In genomic region chr18:31424383-31424988, GRCh38 we compare ENCODE assay signal across 8 cellular contexts. TPM values are rescaled to one million over a fixed set of nuclear protein-coding genes. Genes with fewer than 3 reads are reported as not detected.
DNase-seq lines count a peak whose midpoint lies in the region; ATAC-seq and TF ChIP-seq lines count a peak whose summit lies in the region.

No MANE protein-coding gene starts in this region.

- H3K36me3 Mint-ChIP-seq in activated CD8-positive, alpha-beta T cell treated with anti-CD3 and anti-CD28 coated beads for 36 hours (ENCODE audit: low read depth), result no peaks in the 10 kb centered on the region
- H3K36me3 Mint-ChIP-seq in activated CD8-positive, alpha-beta T cell treated with anti-CD3 and anti-CD28 coated beads, Interleukin-2, amount 10 ng/mL, durations not matched to agents 7 days and 5 days (ENCODE audit: low read depth), result no peaks in the 10 kb centered on the region

- H3K27me3 Mint-ChIP-seq in activated CD8-positive, alpha-beta T cell treated with anti-CD3 and anti-CD28 coated beads for 36 hours, result no peaks in the 10 kb centered on the region
- H3K27me3 Mint-ChIP-seq in activated CD8-positive, alpha-beta T cell treated with anti-CD3 and anti-CD28 coated beads, Interleukin-2, amount 10 ng/mL, durations not matched to agents 7 days and 5 days (ENCODE audit: low read depth), result no peaks in the 10 kb centered on the region

- peak; percentile 30 for ATAC-seq in activated CD8-positive, alpha-beta T cell treated with anti-CD3 and anti-CD28 coated beads for 36 hours
- ATAC-seq in activated CD8-positive, alpha-beta T cell treated with anti-CD3 and anti-CD28 coated beads, Interleukin-2, amount 10 ng/mL, durations not matched to agents 7 days and 5 days, result no peak
- ATAC-seq in HG02610 (IDR thresholded peaks at IDR 0.05; ENCODE audit: unreplicated experiment) (peak; percentile 71), esophagus mucosa (peak; percentile 34), HG02840 (IDR thresholded peaks at IDR 0.05; ENCODE audit: low FRiP score, unreplicated experiment) (no peak), GM18873 (IDR thresholded peaks at IDR 0.05; ENCODE audit: low FRiP score, unreplicated experiment) (no peak)
- no peak for ATAC-seq in stimulated activated naive CD8-positive, alpha-beta T cell treated with anti-CD3 and anti-CD28 coated beads, Interleukin-15, Interleukin-2, amounts not matched to agents 100 U/mL and 50 U/mL, for 24 hours

- CTCF ChIA-PET in activated CD8-positive, alpha-beta T cell treated with anti-CD3 and anti-CD28 coated beads for 36 hours (lab: Charles Lee), result interaction anchor here (0.6 to 1.5 kb wide), 7 partner anchors 13 to 139 kb away, joined by 3 to 5 read pairs (median 3); no protein-coding TSS in a partner anchor
- CTCF ChIA-PET in activated CD8-positive, alpha-beta T cell treated with anti-CD3 and anti-CD28 coated beads, Interleukin-2, amount 10 ng/mL, durations not matched to agents 7 days and 5 days (lab: Charles Lee), result interaction anchor here (0.7 to 1.8 kb wide), 4 partner anchors 10 to 299 kb away, joined by 3 to 5 read pairs (median 3); no protein-coding TSS in a partner anchor

- H3K27ac Mint-ChIP-seq in activated CD8-positive, alpha-beta T cell treated with anti-CD3 and anti-CD28 coated beads for 36 hours, result no peak overlapping the region
- H3K27ac Mint-ChIP-seq in activated CD8-positive, alpha-beta T cell treated with anti-CD3 and anti-CD28 coated beads, Interleukin-2, amount 10 ng/mL, durations not matched to agents 7 days and 5 days, result no peak overlapping the region

- H3K4me1 Mint-ChIP-seq in activated CD8-positive, alpha-beta T cell treated with anti-CD3 and anti-CD28 coated beads for 36 hours (ENCODE audit: low read depth), result no peaks in the 10 kb centered on the region
- H3K4me1 Mint-ChIP-seq in activated CD8-positive, alpha-beta T cell treated with anti-CD3 and anti-CD28 coated beads, Interleukin-2, amount 10 ng/mL, durations not matched to agents 7 days and 5 days (ENCODE audit: low read depth), result no peaks in the 10 kb centered on the region

- intact Hi-C loops in activated CD8-positive, alpha-beta T cell treated with anti-CD3 and anti-CD28 coated beads for 36 hours (cut with micrococcal nuclease), result no loop called here

- H3K4me3 Mint-ChIP-seq in activated CD8-positive, alpha-beta T cell treated with anti-CD3 and anti-CD28 coated beads for 36 hours, result no peak overlapping the region
- H3K4me3 Mint-ChIP-seq in activated CD8-positive, alpha-beta T cell treated with anti-CD3 and anti-CD28 coated beads, Interleukin-2, amount 10 ng/mL, durations not matched to agents 7 days and 5 days, result no peak overlapping the region

- TF ChIP-seq CTCF in activated CD8-positive, alpha-beta T cell treated with anti-CD3 and anti-CD28 coated beads for 36 hours (IDR thresholded peaks at IDR 0.05), result peak; percentile 59

- DNase-seq in activated CD8-positive, alpha-beta T cell treated with anti-CD3 and anti-CD28 coated beads for 36 hours, result peak; percentile 41
- DNase-seq in activated CD8-positive, alpha-beta T cell treated with anti-CD3 and anti-CD28 coated beads, Interleukin-2, amount 10 ng/mL, durations not matched to agents 7 days and 5 days, result no peak
- DNase-seq in NCI-H82 treated with DMSO at 0.1 percent for 48 hours (lab: John Stamatoyannopoulos, UW; ENCODE audit: unreplicated experiment), result peak; percentile 34
- peak; percentile 14 for DNase-seq in stimulated activated naive CD8-positive, alpha-beta T cell treated with anti-CD3 and anti-CD28 coated beads, Interleukin-15, Interleukin-2, amounts not matched to agents 100 U/mL and 50 U/mL, for 24 hours

- POLR2A ChIA-PET in activated CD8-positive, alpha-beta T cell treated with anti-CD3 and anti-CD28 coated beads for 36 hours (lab: Charles Lee), result no interaction called here
- POLR2A ChIA-PET in activated CD8-positive, alpha-beta T cell treated with anti-CD3 and anti-CD28 coated beads, Interleukin-2, amount 10 ng/mL, durations not matched to agents 7 days and 5 days (lab: Charles Lee), result no interaction called here

- peaks cover 2% of the 10 kb centered on the region for H3K9me3 Mint-ChIP-seq in activated CD8-positive, alpha-beta T cell treated with anti-CD3 and anti-CD28 coated beads for 36 hours
- peaks cover 3% of the 10 kb centered on the region for H3K9me3 Mint-ChIP-seq in activated CD8-positive, alpha-beta T cell treated with anti-CD3 and anti-CD28 coated beads, Interleukin-2, amount 10 ng/mL, durations not matched to agents 7 days and 5 days (ENCODE audit: insufficient read depth)

RNA-seq across cellular contexts. Expression of gene DSG3, which starts 23.1 kb away (rescaled TPM):
- total RNA-seq in activated CD8-positive, alpha-beta T cell treated with anti-CD3 and anti-CD28 coated beads for 36 hours, result not detected
- total RNA-seq in activated CD8-positive, alpha-beta T cell treated with anti-CD3 and anti-CD28 coated beads, Interleukin-2, amount 10 ng/mL, durations not matched to agents 7 days and 5 days, result not detected
- total RNA-seq in esophagus mucosa, result 775 TPM

RNA-seq across cellular contexts. Expression of gene DSG4, which starts 47.9 kb away (rescaled TPM):
- total RNA-seq in activated CD8-positive, alpha-beta T cell treated with anti-CD3 and anti-CD28 coated beads for 36 hours, result not detected
- not detected for total RNA-seq in activated CD8-positive, alpha-beta T cell treated with anti-CD3 and anti-CD28 coated beads, Interleukin-2, amount 10 ng/mL, durations not matched to agents 7 days and 5 days
- total RNA-seq in esophagus mucosa, result not detected

Comparison
In these comparisons a context has a peak if more than half of its experiments do, and no peak if none do; other contexts are left out.
1. ATAC-seq: peak in activated CD8-positive, alpha-beta T cell treated with anti-CD3 and anti-CD28 coated beads for 36 hours (single experiment), HG02610 (single experiment) and esophagus mucosa (single experiment); none in activated CD8-positive, alpha-beta T cell treated with anti-CD3 and anti-CD28 coated beads, Interleukin-2, amount 10 ng/mL, durations not matched to agents 7 days and 5 days (single experiment), stimulated activated naive CD8-positive, alpha-beta T cell treated with anti-CD3 and anti-CD28 coated beads, Interleukin-15, Interleukin-2, amounts not matched to agents 100 U/mL and 50 U/mL, for 24 hours (single experiment), HG02840 (single experiment) and GM18873 (single experiment).
2. RNA of gene DSG3, which starts 23.1 kb away (total RNA-seq): 775 TPM in esophagus mucosa (single experiment); not detected in activated CD8-positive, alpha-beta T cell treated with anti-CD3 and anti-CD28 coated beads for 36 hours and not detected in activated CD8-positive, alpha-beta T cell treated with anti-CD3 and anti-CD28 coated beads, Interleukin-2, amount 10 ng/mL, durations not matched to agents 7 days and 5 days; every median in the first group is over 100 times any median in the second.